ENCODE assay signal across 8 cellular contexts in the genomic region with DNA sequence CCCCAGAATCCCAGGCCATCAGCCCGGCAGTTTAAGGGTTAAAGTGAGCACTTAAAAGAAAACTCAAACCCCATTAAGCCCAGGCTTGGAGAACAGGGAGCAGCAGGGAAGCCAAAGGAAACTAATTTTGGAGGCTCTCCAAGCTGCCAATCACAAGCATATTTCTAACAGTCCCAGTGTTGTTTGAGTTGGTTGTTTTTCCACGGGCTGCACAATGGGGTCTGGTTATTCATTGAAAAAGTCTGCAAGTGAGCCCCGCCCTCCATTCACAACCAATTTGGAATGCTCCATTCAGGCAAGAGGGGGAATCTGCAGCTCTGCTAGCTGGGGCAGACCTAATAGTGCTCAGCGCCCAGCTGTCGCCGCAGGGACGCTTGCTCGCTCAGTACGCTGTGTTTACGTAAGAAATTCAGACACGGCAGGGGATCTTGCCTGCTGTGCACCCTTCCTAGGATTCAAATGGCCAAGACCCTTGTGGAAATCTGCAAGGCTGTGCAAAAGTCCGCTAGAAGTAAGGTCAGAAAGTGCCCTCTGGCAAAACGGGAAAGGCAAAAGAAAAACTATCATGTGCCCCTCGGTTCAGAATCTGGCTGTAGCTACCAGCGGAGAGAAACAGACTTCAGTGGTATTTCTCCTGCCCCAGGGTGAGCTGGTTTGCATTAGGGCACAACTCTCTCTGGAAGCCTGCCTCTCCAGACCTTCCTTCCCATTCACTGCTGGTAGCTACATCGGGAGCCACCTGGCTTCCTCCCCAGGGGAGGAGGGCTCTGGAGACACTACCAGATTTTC. TPM values are rescaled to one million over a fixed set of nuclear protein-coding genes. Genes with fewer than 3 reads are reported as not detected.
DNase-seq lines count a peak whose midpoint lies in the region; ATAC-seq and TF ChIP-seq lines count a peak whose summit lies in the region.

No MANE protein-coding gene starts in this region.

- DNase-seq in BE2C: peak; percentile 90
- peak; percentile 84 to 89 for DNase-seq in SHP77 (lab: John Stamatoyannopoulos, UW)
- DNase-seq in mesothelial cell of epicardium (ENCODE audit: low spot score in 2 of 2, unreplicated experiment in 2 of 2): peak; percentile 40 to 64
- peak; percentile 23 to 33 for DNase-seq in tibial nerve (ENCODE audit: low spot score in 2 of 2)
- no peak for DNase-seq in immature natural killer cell

- H3K4me1 Mint-ChIP-seq in mesothelial cell of epicardium (peaks cover 56% of the 10 kb centered on the region), immature natural killer cell (peaks cover 0 to 5% of the 10 kb centered on the region in 2 donors)

- no peak; the same call in 1 of the 2 replicates for TF ChIP-seq RAD21 in Ishikawa (IDR thresholded peaks at IDR 0.05; ENCODE audit: low read depth)

- peak overlapping the region; percentile 61 for H3K4me3 ChIP-seq in BE2C (ENCODE audit: low read depth, low read length)
- peak overlapping the region in 3 of 4 donors; percentile 1 to 35 (median 26) for H3K4me3 ChIP-seq in tibial nerve

- H3K27me3 ChIP-seq in BE2C (no peaks in the 10 kb centered on the region), tibial nerve (no peaks in the 10 kb centered on the region)

- TF ChIP-seq POLR2A in tibial nerve (IDR thresholded peaks at IDR 0.05): no peak

- peak; percentile 85 for ATAC-seq in esophagus mucosa
- ATAC-seq in HG03280 (IDR thresholded peaks at IDR 0.05; ENCODE audit: unreplicated experiment): no peak

- 1 to 2% methylated on average over 15 to 16 of the region's 16 CpGs for WGBS in tibial nerve, 2 donors

- H3K36me3 ChIP-seq in BE2C (peaks cover 3% of the 10 kb centered on the region), tibial nerve (no peaks in the 10 kb centered on the region)

- H3K4me3 Mint-ChIP-seq in mesothelial cell of epicardium: peak overlapping the region; percentile 74
- peak overlapping the region in 1 of 5 donors; percentile 24 for H3K4me3 Mint-ChIP-seq in immature natural killer cell

- peaks cover 23% of the 10 kb centered on the region for H3K27me3 Mint-ChIP-seq in mesothelial cell of epicardium (ENCODE audit: low read depth)
- peaks cover 9 to 37% (median 24%) of the 10 kb centered on the region in 3 donors for H3K27me3 Mint-ChIP-seq in immature natural killer cell (ENCODE audit: low read depth in 3 of 3)

- no peaks in the 10 kb centered on the region for H3K9me3 Mint-ChIP-seq in mesothelial cell of epicardium
- H3K9me3 Mint-ChIP-seq in immature natural killer cell: no peaks in the 10 kb centered on the region

- peaks cover 31% of the 10 kb centered on the region for H3K4me1 ChIP-seq in BE2C
- H3K4me1 ChIP-seq in tibial nerve: peaks cover 0 to 50% (median 25%) of the 10 kb centered on the region in 4 donors

- peak; percentile 91 for TF ChIP-seq EP300 in Ishikawa (IDR thresholded peaks at IDR 0.05; ENCODE audit: borderline replicate concordance)
- peak in 1 of 2 donors; percentile 70 for TF ChIP-seq EP300 in tibial nerve (IDR thresholded peaks at IDR 0.05)

- H3K36me3 Mint-ChIP-seq in mesothelial cell of epicardium (peaks cover 2% of the 10 kb centered on the region), immature natural killer cell (no peaks in the 10 kb centered on the region)

- H3K9me3 ChIP-seq in BE2C: no peaks in the 10 kb centered on the region
- H3K9me3 ChIP-seq in tibial nerve: no peaks in the 10 kb centered on the region

- TF ChIP-seq CTCF in BE2C (IDR thresholded peaks at IDR 0.05; ENCODE audit: low read depth, low read length) (no peak), mesothelial cell of epicardium (IDR thresholded peaks at IDR 0.05; ENCODE audit: unreplicated experiment) (no peak), tibial nerve (IDR thresholded peaks at IDR 0.05) (no peak)

- H3K27ac ChIP-seq in tibial nerve: peak overlapping the region in 2 of 4 donors; percentile 12 to 37

- H3K27ac Mint-ChIP-seq in mesothelial cell of epicardium (peak overlapping the region; percentile 90), immature natural killer cell (no peak overlapping the region)

TF ChIP-seq in Ishikawa, 13 proteins besides CTCF, POLR2A, EP300 and RAD21:
- TF ChIP-seq ZBTB7A (IDR thresholded peaks at IDR 0.05; ENCODE audit: low read depth): 0 out of 2 replicates have a peak, but pooled peaks have one; percentile 71
- TF ChIP-seq, protein P1, sequence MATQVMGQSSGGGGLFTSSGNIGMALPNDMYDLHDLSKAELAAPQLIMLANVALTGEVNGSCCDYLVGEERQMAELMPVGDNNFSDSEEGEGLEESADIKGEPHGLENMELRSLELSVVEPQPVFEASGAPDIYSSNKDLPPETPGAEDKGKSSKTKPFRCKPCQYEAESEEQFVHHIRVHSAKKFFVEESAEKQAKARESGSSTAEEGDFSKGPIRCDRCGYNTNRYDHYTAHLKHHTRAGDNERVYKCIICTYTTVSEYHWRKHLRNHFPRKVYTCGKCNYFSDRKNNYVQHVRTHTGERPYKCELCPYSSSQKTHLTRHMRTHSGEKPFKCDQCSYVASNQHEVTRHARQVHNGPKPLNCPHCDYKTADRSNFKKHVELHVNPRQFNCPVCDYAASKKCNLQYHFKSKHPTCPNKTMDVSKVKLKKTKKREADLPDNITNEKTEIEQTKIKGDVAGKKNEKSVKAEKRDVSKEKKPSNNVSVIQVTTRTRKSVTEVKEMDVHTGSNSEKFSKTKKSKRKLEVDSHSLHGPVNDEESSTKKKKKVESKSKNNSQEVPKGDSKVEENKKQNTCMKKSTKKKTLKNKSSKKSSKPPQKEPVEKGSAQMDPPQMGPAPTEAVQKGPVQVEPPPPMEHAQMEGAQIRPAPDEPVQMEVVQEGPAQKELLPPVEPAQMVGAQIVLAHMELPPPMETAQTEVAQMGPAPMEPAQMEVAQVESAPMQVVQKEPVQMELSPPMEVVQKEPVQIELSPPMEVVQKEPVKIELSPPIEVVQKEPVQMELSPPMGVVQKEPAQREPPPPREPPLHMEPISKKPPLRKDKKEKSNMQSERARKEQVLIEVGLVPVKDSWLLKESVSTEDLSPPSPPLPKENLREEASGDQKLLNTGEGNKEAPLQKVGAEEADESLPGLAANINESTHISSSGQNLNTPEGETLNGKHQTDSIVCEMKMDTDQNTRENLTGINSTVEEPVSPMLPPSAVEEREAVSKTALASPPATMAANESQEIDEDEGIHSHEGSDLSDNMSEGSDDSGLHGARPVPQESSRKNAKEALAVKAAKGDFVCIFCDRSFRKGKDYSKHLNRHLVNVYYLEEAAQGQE (IDR thresholded peaks at IDR 0.05; ENCODE audit: low read depth): no peak
- peak; percentile 93 for TF ChIP-seq TCF12 (IDR thresholded peaks at IDR 0.05; ENCODE audit: low read depth)
- TF ChIP-seq, protein P2, sequence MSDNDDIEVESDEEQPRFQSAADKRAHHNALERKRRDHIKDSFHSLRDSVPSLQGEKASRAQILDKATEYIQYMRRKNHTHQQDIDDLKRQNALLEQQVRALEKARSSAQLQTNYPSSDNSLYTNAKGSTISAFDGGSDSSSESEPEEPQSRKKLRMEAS (IDR thresholded peaks at IDR 0.05): peak; percentile 86
- TF ChIP-seq CEBPB (IDR thresholded peaks at IDR 0.05): peak; percentile 54; the same call in 1 of the 2 replicates
- TF ChIP-seq TEAD4 (IDR thresholded peaks at IDR 0.05): peak; percentile 81
- TF ChIP-seq EGR1 (IDR thresholded peaks at IDR 0.05): no peak
- peak; percentile 90 for TF ChIP-seq FOXM1 (IDR thresholded peaks at IDR 0.05; ENCODE audit: borderline replicate concordance, low read depth)
- peak; percentile 53; the same call in 1 of the 2 replicates for TF ChIP-seq CREB1 (IDR thresholded peaks at IDR 0.05; ENCODE audit: low read depth)
- peak; percentile 75 for TF ChIP-seq YY1 (IDR thresholded peaks at IDR 0.05; ENCODE audit: low read depth)
- TF ChIP-seq TAF1 (IDR thresholded peaks at IDR 0.05; ENCODE audit: low read depth): peak; percentile 49; the same call in 1 of the 2 replicates
- peak; percentile 6; the same call in 1 of the 2 replicates for TF ChIP-seq USF1 (IDR thresholded peaks at IDR 0.05)
- peak; percentile 99 for TF ChIP-seq NFIC (IDR thresholded peaks at IDR 0.05)
TF ChIP-seq in Ishikawa: peak in this region for 11.

RNA-seq across cellular contexts. Expression of gene ETV5, which starts 11.0 kb away (rescaled TPM):
- 48.8 TPM for polyA plus RNA-seq in BE2C (2012; ENCODE audit: insufficient read depth, insufficient read length, low read depth)
- 4.3 TPM for total RNA-seq in esophagus mucosa
- 27.1 to 29.7 TPM (median 27.3 TPM) in 3 replicates for total RNA-seq in mesothelial cell of epicardium
- 10 to 100 TPM in 3 of 4 donors, 1 to 10 TPM in 1; 9.8 to 18.3 (median 12.2) TPM for total RNA-seq in tibial nerve
- 1 to 10 TPM in 1 of 3 donors, under 1 TPM in 1, not detected in 1; 0.26 to 2.0 TPM for polyA plus RNA-seq in immature natural killer cell

Comparison
In these comparisons a context has a peak if more than half of its experiments do, and no peak if none do; other contexts are left out.
1. DNase-seq: peak in BE2C (single experiment), SHP77 (2 of 2), mesothelial cell of epicardium (2 of 2) and tibial nerve (2 of 2); none in immature natural killer cell (0 of 3).